ENCODE assay signal across 36 cellular contexts in the genomic region with DNA sequence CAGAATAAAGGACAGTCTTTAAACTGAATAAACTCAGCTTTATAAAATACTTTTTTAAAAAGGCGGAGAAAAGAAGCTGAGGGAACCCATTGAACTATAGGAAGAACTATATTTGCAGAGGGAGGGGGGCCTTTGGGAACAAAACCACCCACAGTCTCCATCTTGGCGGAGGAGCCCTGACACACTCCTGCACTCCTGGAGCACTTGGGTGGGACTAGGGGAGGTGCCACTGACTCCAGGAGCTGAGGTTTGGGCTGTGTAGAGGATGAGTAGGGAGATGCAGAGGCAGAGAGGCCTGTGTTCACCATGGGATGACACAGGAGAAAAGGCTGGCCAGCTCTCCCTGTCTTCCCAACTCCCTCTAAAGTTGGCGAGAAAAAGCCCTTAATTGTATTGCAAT. TPM values are rescaled to one million over a fixed set of nuclear protein-coding genes. Genes with fewer than 3 reads are reported as not detected.
"Had no signal": no experiment of that assay in that cellular context is flagged by ENCODE, and none has a peak within 500 bp of the region (broad histone marks: within the 10 kb centered on the region; RNA-seq: fewer than 3 reads in every experiment).

No MANE protein-coding gene starts in this region.

- DNase-seq: Karpas-422, Kasumi-1, MM.1S, MV-4-11, NCI-H1048, NCI-H1092, NCI-H1092 treated with DMSO at 0.1 percent for 48 hours, NCI-H1105, NCI-H1105 treated with DMSO at 0.1 percent for 48 hours, NCI-H1417, NCI-H1417 treated with DMSO at 0.1 percent for 48 hours, NCI-H1436, NCI-H1436 treated with DMSO at 0.1 percent for 48 hours, NCI-H146, NCI-H1694, NCI-H1694 treated with DMSO at 0.1 percent for 48 hours, NCI-H187, NCI-H187 treated with DMSO at 0.1 percent for 48 hours, NCI-H1930, NCI-H2029, NCI-H2029 treated with DMSO at 0.1 percent for 48 hours, NCI-H2081, NCI-H2081 treated with DMSO at 0.1 percent for 48 hours, NCI-H2107, NCI-H2171, NCI-H2171 treated with DMSO at 0.1 percent for 48 hours, NCI-H2227 treated with DMSO at 0.1 percent for 48 hours, NCI-H226, NCI-H345, NCI-H446, NCI-H446 treated with DMSO at 0.1 percent for 48 hours, NCI-H524 had no signal

RNA-seq across cellular contexts. Expression of a gene that starts 47.4 kb away (rescaled TPM):
- total RNA-seq: M059J, MCF 10A, NCI-H460 had no signal

RNA-seq across cellular contexts. Expression of a gene that starts 52.6 kb away (rescaled TPM):
- total RNA-seq: LHCN-M2, MCF 10A, NCI-H460 had no signal
